In genomic region chr10:29751232-29751631, GRCh38 we compare ENCODE assay signal across 23 cellular contexts.
"Had no signal": no experiment of that assay in that cellular context is flagged by ENCODE, and none has a peak within 500 bp of the region (broad histone marks: within the 10 kb centered on the region; RNA-seq: fewer than 3 reads in every experiment).

No MANE protein-coding gene starts in this region.

- H3K27me3 ChIP-seq: heart right ventricle, hepatocyte, pancreas, sigmoid colon, thyroid gland, transverse colon, upper lobe of left lung had no signal

- H3K27ac ChIP-seq: heart right ventricle, hepatocyte, pancreas, prostate gland, sigmoid colon, thyroid gland, transverse colon, upper lobe of left lung had no signal

- ATAC-seq: heart right ventricle; mucosa of descending colon; natural killer cell treated with Interleukin-12 subunit alpha and Interleukin-12 subunit beta and Interleukin-15 and Interleukin-18, amount 100 ng/mL, for 72 hours; pancreas; right cardiac atrium; stimulated activated effector memory CD8-positive, alpha-beta T cell treated with anti-CD3 and anti-CD28 coated beads, Interleukin-12 subunit alpha, Interleukin-12 subunit beta, amount 100 ng/mL, for 72 hours had no signal

- H3K4me1 ChIP-seq: prostate gland had no signal

- H3K9me3 ChIP-seq: heart right ventricle, mucosa of descending colon, pancreas, prostate gland, sigmoid colon, spleen, thyroid gland, transverse colon, upper lobe of left lung had no signal

- DNase-seq: heart right ventricle; midbrain; mucosa of descending colon; naive thymus-derived CD4-positive, alpha-beta T cell; nucleus accumbens; pancreas; posterior cingulate gyrus; retina; right cardiac atrium; sigmoid colon; small intestine; spleen; stimulated activated CD4-positive, alpha-beta T cell treated with anti-CD3 and anti-CD28 coated beads, Interleukin-4, amount 100 ng/mL, for 24 hours; stimulated activated naive CD4-positive, alpha-beta T cell; substantia nigra; thyroid gland; transverse colon had no signal

- H3K36me3 ChIP-seq: heart right ventricle, pancreas, prostate gland, sigmoid colon, spleen, thyroid gland, transverse colon, upper lobe of left lung had no signal

- H3K4me3 ChIP-seq: heart right ventricle, hepatocyte, lung, mucosa of descending colon, pancreas, prostate gland, sigmoid colon, spleen, thyroid gland, transverse colon, upper lobe of left lung had no signal
